14 cellular contexts compared by ENCODE assay signal in genomic region chr14:89374908-89375307, GRCh38. TPM values are rescaled to one million over a fixed set of nuclear protein-coding genes. Genes with fewer than 3 reads are reported as not detected.
A peak's percentile ranks its signal among the peaks of the same experiment; 100 is the strongest.
DNase-seq lines count a peak whose midpoint lies in the region; TF ChIP-seq lines count a peak whose summit lies in the region.
"Had no signal": no experiment of that assay in that cellular context is flagged by ENCODE, and none has a peak within 500 bp of the region (broad histone marks: within the 10 kb centered on the region; RNA-seq: fewer than 3 reads in every experiment).

No MANE protein-coding gene starts in this region.

- TF ChIP-seq CTCF in chondrocyte (IDR thresholded peaks at IDR 0.05) = no peak

- H3K4me3 Mint-ChIP-seq in activated CD4-positive, alpha-beta memory T cell treated with anti-CD3 and anti-CD28 coated beads for 36 hours = no peak overlapping the region
- no peak overlapping the region for H3K4me3 Mint-ChIP-seq in activated CD4-positive, alpha-beta memory T cell treated with anti-CD3 and anti-CD28 coated beads, Interleukin-2, amount 10 ng/mL, durations not matched to agents 7 days and 5 days
- no peak overlapping the region for H3K4me3 Mint-ChIP-seq in chondrocyte (ENCODE audit: unreplicated experiment)
- H3K4me3 Mint-ChIP-seq: B cell; CD8-positive, alpha-beta T cell; H9 had no signal

- intact Hi-C loops in activated CD4-positive, alpha-beta memory T cell treated with anti-CD3 and anti-CD28 coated beads for 36 hours (cut with micrococcal nuclease) = no loop called here

- peak; percentile 34 for DNase-seq in activated CD4-positive, alpha-beta memory T cell treated with anti-CD3 and anti-CD28 coated beads for 36 hours
- DNase-seq in activated CD4-positive, alpha-beta memory T cell treated with anti-CD3 and anti-CD28 coated beads, Interleukin-2, amount 10 ng/mL, durations not matched to agents 7 days and 5 days = no peak
- DNase-seq in stimulated activated CD4-positive, alpha-beta T cell treated with anti-CD3 and anti-CD28 coated beads, Interleukin-15, amount 100 ng/mL, for 24 hours = peak; percentile 25
- DNase-seq in stimulated activated CD4-positive, alpha-beta T cell treated with anti-CD3 and anti-CD28 coated beads, Interleukin-1b, Interleukin-23, amount 100 ng/mL, for 48 hours = no peak
- no peak for DNase-seq in chondrocyte (ENCODE audit: low spot score)
- no peak for DNase-seq in glomerular visceral epithelial cell (ENCODE audit: extremely low spot score)
- DNase-seq in mesenteric fat pad (ENCODE audit: low spot score) = no peak
- DNase-seq: 8988T; Calu3; CD8-positive, alpha-beta T cell; DMS79 treated with DMSO at 0.1 percent for 48 hours; GF-D8; H9 had no signal

- H3K9me3 Mint-ChIP-seq in activated CD4-positive, alpha-beta memory T cell treated with anti-CD3 and anti-CD28 coated beads for 36 hours = peaks cover 11% of the 10 kb centered on the region
- peaks cover 2% of the 10 kb centered on the region for H3K9me3 Mint-ChIP-seq in activated CD4-positive, alpha-beta memory T cell treated with anti-CD3 and anti-CD28 coated beads, Interleukin-2, amount 10 ng/mL, durations not matched to agents 7 days and 5 days
- peaks cover 3% of the 10 kb centered on the region for H3K9me3 Mint-ChIP-seq in chondrocyte (ENCODE audit: low read depth)
- H3K9me3 Mint-ChIP-seq: CD8-positive, alpha-beta T cell had no signal

- no peaks in the 10 kb centered on the region for H3K27me3 Mint-ChIP-seq in activated CD4-positive, alpha-beta memory T cell treated with anti-CD3 and anti-CD28 coated beads for 36 hours
- H3K27me3 Mint-ChIP-seq in activated CD4-positive, alpha-beta memory T cell treated with anti-CD3 and anti-CD28 coated beads, Interleukin-2, amount 10 ng/mL, durations not matched to agents 7 days and 5 days = no peaks in the 10 kb centered on the region
- no peaks in the 10 kb centered on the region for H3K27me3 Mint-ChIP-seq in chondrocyte (ENCODE audit: low read depth)
- H3K27me3 Mint-ChIP-seq: B cell had no signal

- peaks cover 10% of the 10 kb centered on the region for H3K36me3 Mint-ChIP-seq in activated CD4-positive, alpha-beta memory T cell treated with anti-CD3 and anti-CD28 coated beads for 36 hours
- peaks cover 29% of the 10 kb centered on the region for H3K36me3 Mint-ChIP-seq in activated CD4-positive, alpha-beta memory T cell treated with anti-CD3 and anti-CD28 coated beads, Interleukin-2, amount 10 ng/mL, durations not matched to agents 7 days and 5 days (ENCODE audit: low read depth)
- peaks cover 5% of the 10 kb centered on the region for H3K36me3 Mint-ChIP-seq in chondrocyte (ENCODE audit: low read depth)

- no peak overlapping the region for H3K27ac Mint-ChIP-seq in activated CD4-positive, alpha-beta memory T cell treated with anti-CD3 and anti-CD28 coated beads for 36 hours
- H3K27ac Mint-ChIP-seq in activated CD4-positive, alpha-beta memory T cell treated with anti-CD3 and anti-CD28 coated beads, Interleukin-2, amount 10 ng/mL, durations not matched to agents 7 days and 5 days = no peak overlapping the region
- peak overlapping the region; percentile 23 for H3K27ac Mint-ChIP-seq in chondrocyte (ENCODE audit: unreplicated experiment)
- H3K27ac Mint-ChIP-seq: B cell; CD8-positive, alpha-beta T cell; H9 had no signal

- peaks cover 45% of the 10 kb centered on the region for H3K4me1 Mint-ChIP-seq in activated CD4-positive, alpha-beta memory T cell treated with anti-CD3 and anti-CD28 coated beads for 36 hours (ENCODE audit: low read depth)
- peaks cover 9% of the 10 kb centered on the region for H3K4me1 Mint-ChIP-seq in activated CD4-positive, alpha-beta memory T cell treated with anti-CD3 and anti-CD28 coated beads, Interleukin-2, amount 10 ng/mL, durations not matched to agents 7 days and 5 days
- H3K4me1 Mint-ChIP-seq in chondrocyte (ENCODE audit: low read depth) = peaks cover 42% of the 10 kb centered on the region

- POLR2A ChIA-PET in activated CD4-positive, alpha-beta memory T cell treated with anti-CD3 and anti-CD28 coated beads for 36 hours (lab: Charles Lee) = no interaction called here
- POLR2A ChIA-PET in activated CD4-positive, alpha-beta memory T cell treated with anti-CD3 and anti-CD28 coated beads, Interleukin-2, amount 10 ng/mL, durations not matched to agents 7 days and 5 days (lab: Charles Lee) = no interaction called here

- CTCF ChIA-PET in activated CD4-positive, alpha-beta memory T cell treated with anti-CD3 and anti-CD28 coated beads for 36 hours (lab: Charles Lee) = no interaction called here
- CTCF ChIA-PET in activated CD4-positive, alpha-beta memory T cell treated with anti-CD3 and anti-CD28 coated beads, Interleukin-2, amount 10 ng/mL, durations not matched to agents 7 days and 5 days (lab: Charles Lee) = no interaction called here

RNA-seq across cellular contexts. Expression of gene FOXN3, which starts 42.1 kb away (rescaled TPM):
- 10 to 100 TPM; 59.1 to 63.5 TPM for total RNA-seq in activated CD4-positive, alpha-beta memory T cell treated with anti-CD3 and anti-CD28 coated beads for 36 hours
- total RNA-seq in activated CD4-positive, alpha-beta memory T cell treated with anti-CD3 and anti-CD28 coated beads, Interleukin-2, amount 10 ng/mL, durations not matched to agents 7 days and 5 days = 10 to 100 TPM; 73.1 to 78.3 TPM
- total RNA-seq in chondrocyte (129 to 161 TPM (median 155 TPM) in 3 replicates), mesenteric fat pad (136 TPM)

Comparison
In these comparisons a context has a peak if more than half of its experiments do, and no peak if none do; other contexts are left out.
1. DNase-seq: peak in activated CD4-positive, alpha-beta memory T cell treated with anti-CD3 and anti-CD28 coated beads for 36 hours (single experiment) and stimulated activated CD4-positive, alpha-beta T cell treated with anti-CD3 and anti-CD28 coated beads, Interleukin-15, amount 100 ng/mL, for 24 hours (single experiment); none in activated CD4-positive, alpha-beta memory T cell treated with anti-CD3 and anti-CD28 coated beads, Interleukin-2, amount 10 ng/mL, durations not matched to agents 7 days and 5 days (single experiment), stimulated activated CD4-positive, alpha-beta T cell treated with anti-CD3 and anti-CD28 coated beads, Interleukin-1b, Interleukin-23, amount 100 ng/mL, for 48 hours (single experiment), chondrocyte (single experiment), glomerular visceral epithelial cell (single experiment) and mesenteric fat pad (single experiment).